ENCODE assay signal across 8 cellular contexts in genomic region chr14:64387738-64388532, GRCh38. TPM values are rescaled to one million over a fixed set of nuclear protein-coding genes. Genes with fewer than 3 reads are reported as not detected.
DNase-seq lines count a peak whose midpoint lies in the region; ATAC-seq and TF ChIP-seq lines count a peak whose summit lies in the region.

TSS of gene MTHFD1 (plus strand) at chr14:64388353. CDS start at chr14:64388428, 75 bp downstream.

- H3K9me3 ChIP-seq in SK-N-SH, result no peaks in the 10 kb centered on the region

- H3K4me1 ChIP-seq in SK-N-SH (ENCODE audit: control insufficient read depth in 1 of 2, insufficient read depth in 2 of 2, low read depth in 1 of 2, low read length in 1 of 2), result peaks cover 7 to 8% of the 10 kb centered on the region in 2 experiments; a peak in 1 of 4 replicates

- H3K4me2 ChIP-seq in SK-N-SH, result peak within 1 kb of the TSS; percentile 91

- CTCF ChIA-PET in SK-N-SH (lab: Yijun Ruan, JAX), result interaction anchor here (0.6 to 1.6 kb wide), 4 partner anchors 22 to 90 kb away, joined by 3 to 7 read pairs (median 4); no protein-coding TSS in a partner anchor

- peak within 1 kb of the TSS; percentile 97 for H2AFZ ChIP-seq in SK-N-SH (ENCODE audit: low read depth)

- H3K36me3 ChIP-seq in SK-N-SH (replicated peaks in 1 of 2; ENCODE audit: control insufficient read depth in 1 of 2, insufficient read depth in 2 of 2, low read length in 1 of 2), result peaks cover 3 to 7% of the 10 kb centered on the region in 2 experiments

- H3K27ac ChIP-seq in SK-N-SH (ENCODE audit: low read depth in 2 of 2, low read length in 1 of 2), result peak within 1 kb of the TSS; percentile 61 to 80

- WGBS in SK-N-SH (ENCODE audit: low lambda C conversion rate), result 2% methylated on average over 39 of the region's 61 CpGs

- no peaks in the 10 kb centered on the region for H3F3A ChIP-seq in SK-N-SH (replicated peaks; ENCODE audit: insufficient read depth)

- no peak for TF ChIP-seq RAD21 in SK-N-SH (IDR thresholded peaks at IDR 0.05; ENCODE audit: low read length)

- TF ChIP-seq CTCF in SK-N-SH (IDR thresholded peaks at IDR 0.05), result no peak

- peak within 1 kb of the TSS; percentile 65 to 69 for H3K4me3 ChIP-seq in SK-N-SH (ENCODE audit: low read depth in 2 of 2, low read length in 1 of 2)

- POLR2A ChIA-PET in SK-N-SH (lab: Yijun Ruan, JAX), result interaction anchor here (0.7 to 1.8 kb wide), 6 partner anchors 13 to 114 kb away, joined by 3 to 5 read pairs (median 4); no protein-coding TSS in a partner anchor

- no peak for TF ChIP-seq EP300 in SK-N-SH (IDR thresholded peaks at IDR 0.05; ENCODE audit: borderline replicate concordance in 1 of 2, low read depth in 1 of 2, low read length in 1 of 2)

- no peaks in the 10 kb centered on the region for H3K27me3 ChIP-seq in SK-N-SH (ENCODE audit: insufficient read depth)

- H3K9ac ChIP-seq in SK-N-SH, result peak within 1 kb of the TSS; percentile 89

- H4K20me1 ChIP-seq in SK-N-SH (ENCODE audit: insufficient read depth), result no peaks in the 10 kb centered on the region

- DNase-seq in GM04504 (ENCODE audit: low read depth) (peak; percentile 99), NCI-H1048 (lab: John Stamatoyannopoulos, UW) (peak; percentile 99), SK-N-SH (peak; percentile 97), germinal center (ENCODE audit: low spot score) (peak; percentile 99), non-pigmented ciliary epithelial cell (ENCODE audit: low read depth) (peak; percentile 98), superior temporal gyrus (ENCODE audit: extremely low spot score) (peak; percentile 99)
- DNase-seq in activated naive CD4-positive, alpha-beta T cell treated with anti-CD3 and anti-CD28 coated beads, Interleukin-2, amount 50 U/mL, for 16 hours, result peak; percentile 97

- no peaks in the 10 kb centered on the region for H3K9me2 ChIP-seq in SK-N-SH

- H3K79me2 ChIP-seq in SK-N-SH (ENCODE audit: insufficient read depth), result peaks cover 35% of the 10 kb centered on the region

- ATAC-seq in HG02571 (IDR thresholded peaks at IDR 0.05; ENCODE audit: unreplicated experiment), result peak; percentile 66

TF ChIP-seq in SK-N-SH, 30 proteins besides CTCF, POLR2A, EP300 and RAD21 (continues in another document):
- TF ChIP-seq RCOR1 (IDR thresholded peaks at IDR 0.05; ENCODE audit: low read length) (no peak), NFIC (IDR thresholded peaks at IDR 0.05; ENCODE audit: borderline replicate concordance) (no peak), FOXM1 (IDR thresholded peaks at IDR 0.05; ENCODE audit: low read depth) (no peak), SIN3A (IDR thresholded peaks at IDR 0.05; ENCODE audit: borderline replicate concordance, low read depth, low read length) (no peak; the same call in 1 of the 2 replicates), TCF12 (IDR thresholded peaks at IDR 0.05) (peak; percentile 14; the same call in 1 of the 2 replicates), GABPA (IDR thresholded peaks at IDR 0.05; ENCODE audit: low read depth) (peak; percentile 55), TEAD4 (IDR thresholded peaks at IDR 0.05; ENCODE audit: borderline replicate concordance, insufficient read depth) (no peak), RFX5 (IDR thresholded peaks at IDR 0.05; ENCODE audit: low read length) (no peak), YY1 (IDR thresholded peaks at IDR 0.05; ENCODE audit: low read depth) (no peak), POLR2AphosphoS5 (IDR thresholded peaks at IDR 0.05; ENCODE audit: low read depth, low read length) (peak; percentile 55), GATA2 (CRISPR knock-in tag; IDR thresholded peaks at IDR 0.05) (no peak), EZH2phosphoT487 (IDR thresholded peaks at IDR 0.05; ENCODE audit: borderline replicate concordance, low read depth) (no peak), IRF3 (IDR thresholded peaks at IDR 0.05; ENCODE audit: low read depth, low read length) (no peak; the same call in 1 of the 2 replicates), JUND (IDR thresholded peaks at IDR 0.05) (no peak), SMC3 (IDR thresholded peaks at IDR 0.05; ENCODE audit: low read depth, low read length) (no peak), NRF1 (IDR thresholded peaks at IDR 0.05; ENCODE audit: low read depth, low read length) (peak; percentile 96), ZBTB33 (IDR thresholded peaks at IDR 0.05; ENCODE audit: borderline replicate concordance, low read depth) (peak; percentile 96), USF2 (IDR thresholded peaks at IDR 0.05; ENCODE audit: borderline replicate concordance, low read depth, low read length) (no peak), REST (IDR thresholded peaks at IDR 0.05; ENCODE audit: low read depth, low read length) (no peak), ELF1 (IDR thresholded peaks at IDR 0.05) (no peak; the same call in none of the 2 replicates), MXI1 (IDR thresholded peaks at IDR 0.05; ENCODE audit: low read depth, low read length) (peak; percentile 100)
- TF ChIP-seq, protein P1, sequence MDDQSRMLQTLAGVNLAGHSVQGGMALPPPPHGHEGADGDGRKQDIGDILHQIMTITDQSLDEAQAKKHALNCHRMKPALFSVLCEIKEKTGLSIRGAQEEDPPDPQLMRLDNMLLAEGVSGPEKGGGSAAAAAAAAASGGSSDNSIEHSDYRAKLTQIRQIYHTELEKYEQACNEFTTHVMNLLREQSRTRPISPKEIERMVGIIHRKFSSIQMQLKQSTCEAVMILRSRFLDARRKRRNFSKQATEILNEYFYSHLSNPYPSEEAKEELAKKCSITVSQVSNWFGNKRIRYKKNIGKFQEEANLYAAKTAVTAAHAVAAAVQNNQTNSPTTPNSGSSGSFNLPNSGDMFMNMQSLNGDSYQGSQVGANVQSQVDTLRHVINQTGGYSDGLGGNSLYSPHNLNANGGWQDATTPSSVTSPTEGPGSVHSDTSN (IDR thresholded peaks at IDR 0.05), result peak; percentile 98
- TF ChIP-seq, protein P2, sequence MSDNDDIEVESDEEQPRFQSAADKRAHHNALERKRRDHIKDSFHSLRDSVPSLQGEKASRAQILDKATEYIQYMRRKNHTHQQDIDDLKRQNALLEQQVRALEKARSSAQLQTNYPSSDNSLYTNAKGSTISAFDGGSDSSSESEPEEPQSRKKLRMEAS (IDR thresholded peaks at IDR 0.05; ENCODE audit: low read depth), result peak; percentile 100

RNA-seq across cellular contexts. Expression of gene MTHFD1, which starts in this region (rescaled TPM):
- 26.8 and 31.0 TPM in 2 replicates for polyA plus RNA-seq in SK-N-SH (2012; rRNA removed)
- polyA plus RNA-seq in SK-N-SH (2012; cell fraction: cytosol; rRNA removed), result 24.2 and 28.5 TPM in 2 replicates
- 30.0 and 47.5 TPM in 2 replicates for polyA plus RNA-seq in SK-N-SH (2012; cell fraction: nucleus; rRNA removed)

Comparison
In these comparisons a context has a peak if more than half of its experiments do, and no peak if none do; other contexts are left out.
1. Peak in every context shown above with its lines: DNase-seq, ATAC-seq, H3K4me3 ChIP-seq and H3K27ac ChIP-seq.